ENCODE assay signal across 14 cellular contexts in the genomic region with DNA sequence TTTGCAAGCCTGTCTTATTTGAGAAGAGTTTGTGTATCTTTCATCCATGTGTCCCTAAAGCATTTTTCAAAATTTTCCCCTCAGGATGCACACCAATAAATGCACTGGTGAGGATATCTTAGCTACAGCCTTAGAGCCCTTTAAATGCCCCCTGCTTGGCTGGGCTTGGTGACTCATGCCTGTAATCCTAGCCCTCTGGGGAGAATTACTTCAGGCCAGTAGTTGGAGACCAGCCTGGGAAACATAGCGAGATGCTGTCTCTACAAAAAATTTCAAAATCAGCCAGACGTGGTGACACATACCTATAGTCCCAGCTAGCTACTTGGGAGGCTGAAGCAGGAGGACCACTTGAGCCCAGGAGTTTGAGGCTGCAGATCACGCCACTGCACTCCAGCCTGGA. TPM values are rescaled to one million over a fixed set of nuclear protein-coding genes. Genes with fewer than 3 reads are reported as not detected.
DNase-seq lines count a peak whose midpoint lies in the region; ATAC-seq and TF ChIP-seq lines count a peak whose summit lies in the region.
"Had no signal": no experiment of that assay in that cellular context is flagged by ENCODE, and none has a peak within 500 bp of the region (broad histone marks: within the 10 kb centered on the region; RNA-seq: fewer than 3 reads in every experiment).

No MANE protein-coding gene starts in this region.

- H3K4me3 ChIP-seq in SJSA1 (no peak overlapping the region), fibroblast of the aortic adventitia (ENCODE audit: low read depth, low read length) (no peak overlapping the region)
- H3K4me3 ChIP-seq: BLaER1 treated with 17β-estradiol and CSF1 and Interleukin-3, amounts not matched to agents 10 nM and 100 nM; lower lobe of right lung; vagina had no signal

- no peak for TF ChIP-seq CTCF in fibroblast of the aortic adventitia (IDR thresholded peaks at IDR 0.05; ENCODE audit: insufficient read depth, low read length)

- ATAC-seq in GM18505 (IDR thresholded peaks at IDR 0.05; ENCODE audit: unreplicated experiment) (no peak), HG02938 (IDR thresholded peaks at IDR 0.05; ENCODE audit: unreplicated experiment) (no peak), GM19397 (IDR thresholded peaks at IDR 0.05; ENCODE audit: unreplicated experiment) (no peak)
- ATAC-seq: lower lobe of right lung had no signal

- TF ChIP-seq POLR2A in GM18505 (IDR thresholded peaks at IDR 0.05; ENCODE audit: borderline replicate concordance, extremely low read depth, insufficient read depth, insufficient read length) = no peak

- H3K27me3 ChIP-seq in SJSA1 (replicated peaks) = no peaks in the 10 kb centered on the region
- H3K27me3 ChIP-seq: BLaER1 treated with 17β-estradiol and CSF1 and Interleukin-3, amounts not matched to agents 10 nM and 100 nM; vagina had no signal

- DNase-seq in A172 (ENCODE audit: low spot score) (peak; percentile 95), GOT3 (lab: John Stamatoyannopoulos, UW) (peak; percentile 59), SJSA1 (ENCODE audit: low read depth in 1 of 2, low spot score in 2 of 2) (peak; percentile 58 to 67), fibroblast of the aortic adventitia (ENCODE audit: low read depth) (peak; percentile 85), CD1c-positive myeloid dendritic cell (ENCODE audit: extremely low spot score) (no peak)
- DNase-seq: activated B cell treated with CpG ODN at 0.5 μM for 24 hours; activated T-cell treated with anti-CD3 and anti-CD28 coated beads, Interleukin-2, amount 50 U/mL, for 48 hours; lower lobe of right lung; NCI-H146 had no signal

- no peaks in the 10 kb centered on the region for H3K9me3 ChIP-seq in SJSA1 (replicated peaks)
- H3K9me3 ChIP-seq: BLaER1 treated with 17β-estradiol and CSF1 and Interleukin-3, amounts not matched to agents 10 nM and 100 nM; vagina had no signal

- H3K36me3 ChIP-seq in SJSA1 = no peaks in the 10 kb centered on the region
- H3K36me3 ChIP-seq: BLaER1 treated with 17β-estradiol and CSF1 and Interleukin-3, amounts not matched to agents 10 nM and 100 nM; lower lobe of right lung; vagina had no signal

- H3K27ac ChIP-seq in SJSA1 = no peak overlapping the region
- H3K27ac ChIP-seq: BLaER1 treated with 17β-estradiol and CSF1 and Interleukin-3, amounts not matched to agents 10 nM and 100 nM; lower lobe of right lung; vagina had no signal

- 0 out of 2 replicates have a peak, but pooled peaks cover 3% of the 10 kb centered on the region for H3K4me1 ChIP-seq in SJSA1 (replicated peaks)
- H3K4me1 ChIP-seq: BLaER1 treated with 17β-estradiol and CSF1 and Interleukin-3, amounts not matched to agents 10 nM and 100 nM; lower lobe of right lung had no signal

RNA-seq across cellular contexts. Expression of gene PLCB4, which starts 33.8 kb away (rescaled TPM):
- 22.7 and 26.8 TPM in 2 replicates for total RNA-seq in A172 (2014; rRNA removed; shearing (Covaris generic))
- total RNA-seq in SJSA1 (2014; rRNA removed; shearing (Covaris generic)) = 4.0 and 9.3 TPM in 2 replicates
- total RNA-seq in fibroblast of the aortic adventitia (ENCODE audit: low replicate concordance) = 0.25 and 4.1 TPM in 2 replicates
- total RNA-seq: activated B cell treated with CpG ODN at 0.5 μM for 24 hours had no signal
